ENCODE assay signal across 1 cellular context in genomic region chr20:59007758-59008511, GRCh38.
TF ChIP-seq lines count a peak whose summit lies in the region.

No MANE protein-coding gene starts in this region.

TF ChIP-seq in liver, 16 proteins besides CTCF, POLR2A, EP300 and RAD21:
- TF ChIP-seq REST (IDR thresholded peaks at IDR 0.05) (no peak), ATF3 (IDR thresholded peaks at IDR 0.05) (no peak), FOXA2 (IDR thresholded peaks at IDR 0.05) (no peak), EGR1 (IDR thresholded peaks at IDR 0.05; ENCODE audit: low read depth in 2 of 2) (no peak), TAF1 (conservative IDR thresholded peaks at IDR 0.05) (no peak), HNF4A (conservative IDR thresholded peaks at IDR 0.05) (no peak), NR2F2 (IDR thresholded peaks at IDR 0.05) (no peak), HNF4G (IDR thresholded peaks at IDR 0.05) (no peak), GABPA (IDR thresholded peaks at IDR 0.05 in 1 of 2, conservative IDR thresholded peaks at IDR 0.05 in 1 of 2) (no peak), JUND (IDR thresholded peaks at IDR 0.05) (no peak), FOXA1 (IDR thresholded peaks at IDR 0.05) (no peak), RXRA (IDR thresholded peaks at IDR 0.05) (no peak), YY1 (IDR thresholded peaks at IDR 0.05) (no peak), ZBTB33 (IDR thresholded peaks at IDR 0.05) (no peak), MAX (IDR thresholded peaks at IDR 0.05) (no peak)
